In genomic region chr16:1331712-1332617, GRCh38 we compare ENCODE assay signal across 1 cellular context.
TF ChIP-seq lines count a peak whose summit lies in the region.

No MANE protein-coding gene starts in this region.

TF ChIP-seq in WTC11, 78 proteins besides CTCF, POLR2A, EP300 and RAD21 (continued from another document):
- peak; percentile 94 for TF ChIP-seq PRDM15 (CRISPR knock-in tag; IDR thresholded peaks at IDR 0.05)
- TF ChIP-seq NFATC4 (CRISPR knock-in tag; IDR thresholded peaks at IDR 0.05), result no peak
- TF ChIP-seq OVOL2 (CRISPR knock-in tag; IDR thresholded peaks at IDR 0.05; ENCODE audit: borderline replicate concordance), result no peak
- no peak for TF ChIP-seq GABPB1 (CRISPR knock-in tag; IDR thresholded peaks at IDR 0.05)
- no peak for TF ChIP-seq ZNF425 (CRISPR knock-in tag; conservative IDR thresholded peaks at IDR 0.05)
- peak; percentile 92 for TF ChIP-seq FOXP4 (CRISPR knock-in tag; IDR thresholded peaks at IDR 0.05)
- no peak for TF ChIP-seq AFF4 (CRISPR knock-in tag; IDR thresholded peaks at IDR 0.05; ENCODE audit: borderline replicate concordance)
- no peak; the same call in 1 of the 2 replicates for TF ChIP-seq ZNF263 (CRISPR knock-in tag; IDR thresholded peaks at IDR 0.05; ENCODE audit: low read depth)
- no peak for TF ChIP-seq ESRRA (CRISPR knock-in tag; IDR thresholded peaks at IDR 0.05; ENCODE audit: borderline replicate concordance)
- TF ChIP-seq SMAD4 (CRISPR knock-in tag; IDR thresholded peaks at IDR 0.05), result no peak
- TF ChIP-seq MXD4 (CRISPR knock-in tag; IDR thresholded peaks at IDR 0.05; ENCODE audit: borderline replicate concordance), result no peak
- TF ChIP-seq NR1H2 (CRISPR knock-in tag; IDR thresholded peaks at IDR 0.05), result no peak
- no peak for TF ChIP-seq HMGA2 (CRISPR knock-in tag; IDR thresholded peaks at IDR 0.05)
- TF ChIP-seq ETV6 (CRISPR knock-in tag; IDR thresholded peaks at IDR 0.05), result 0 out of 2 replicates have a peak, but pooled peaks have one; percentile 1
- TF ChIP-seq CBFB (CRISPR knock-in tag; IDR thresholded peaks at IDR 0.05; ENCODE audit: low read depth), result no peak
- TF ChIP-seq ZNF317 (CRISPR knock-in tag; IDR thresholded peaks at IDR 0.05; ENCODE audit: borderline replicate concordance, low read depth), result no peak
- no peak for TF ChIP-seq TCF7 (CRISPR knock-in tag; IDR thresholded peaks at IDR 0.05; ENCODE audit: low read depth)
- no peak for TF ChIP-seq RORB (CRISPR knock-in tag; IDR thresholded peaks at IDR 0.05)
- no peak for TF ChIP-seq USF1 (CRISPR knock-in tag; IDR thresholded peaks at IDR 0.05)
- TF ChIP-seq MYBL2 (CRISPR knock-in tag; IDR thresholded peaks at IDR 0.05), result no peak
- no peak for TF ChIP-seq NFYB (CRISPR knock-in tag; conservative IDR thresholded peaks at IDR 0.05; ENCODE audit: low read depth)
- TF ChIP-seq ATF2 (CRISPR knock-in tag; IDR thresholded peaks at IDR 0.05; ENCODE audit: borderline replicate concordance, low read depth), result no peak
- TF ChIP-seq ZNF232 (CRISPR knock-in tag; IDR thresholded peaks at IDR 0.05), result no peak
- TF ChIP-seq ATF3 (CRISPR knock-in tag; conservative IDR thresholded peaks at IDR 0.05), result 0 out of 2 replicates have a peak, but pooled peaks have one; percentile 11
- TF ChIP-seq SMAD3 (CRISPR knock-in tag; IDR thresholded peaks at IDR 0.05; ENCODE audit: borderline replicate concordance), result no peak
- TF ChIP-seq TEAD1 (CRISPR knock-in tag; IDR thresholded peaks at IDR 0.05), result no peak; the same call in 1 of the 2 replicates
